2 cellular contexts compared by ENCODE assay signal in genomic region chr6:29815118-29815750, GRCh38.
TF ChIP-seq lines count a peak whose summit lies in the region.

No MANE protein-coding gene starts in this region.

TF ChIP-seq in GM23338, 12 proteins besides CTCF, POLR2A, EP300 and RAD21:
- TF ChIP-seq EZH2 (IDR thresholded peaks at IDR 0.05; ENCODE audit: low read depth, unreplicated experiment) (no peak), ZNF331 (CRISPR knock-in tag; IDR thresholded peaks at IDR 0.05; ENCODE audit: low read depth) (no peak), POLR2AphosphoS5 (IDR thresholded peaks at IDR 0.05; ENCODE audit: low read depth) (no peak), EZH2phosphoT487 (IDR thresholded peaks at IDR 0.05; ENCODE audit: unreplicated experiment) (no peak), REST (IDR thresholded peaks at IDR 0.05; ENCODE audit: unreplicated experiment) (no peak), CREB1 (CRISPR knock-in tag; IDR thresholded peaks at IDR 0.05; ENCODE audit: low read depth) (no peak), JUNB (IDR thresholded peaks at IDR 0.05; ENCODE audit: unreplicated experiment) (no peak), NANOG (IDR thresholded peaks at IDR 0.05; ENCODE audit: borderline replicate concordance) (no peak), STAT1 (IDR thresholded peaks at IDR 0.05; ENCODE audit: unreplicated experiment) (no peak), ZNF114 (CRISPR knock-in tag; IDR thresholded peaks at IDR 0.05) (no peak), ZNF462 (CRISPR knock-in tag; IDR thresholded peaks at IDR 0.05) (no peak)
- TF ChIP-seq, protein P1, sequence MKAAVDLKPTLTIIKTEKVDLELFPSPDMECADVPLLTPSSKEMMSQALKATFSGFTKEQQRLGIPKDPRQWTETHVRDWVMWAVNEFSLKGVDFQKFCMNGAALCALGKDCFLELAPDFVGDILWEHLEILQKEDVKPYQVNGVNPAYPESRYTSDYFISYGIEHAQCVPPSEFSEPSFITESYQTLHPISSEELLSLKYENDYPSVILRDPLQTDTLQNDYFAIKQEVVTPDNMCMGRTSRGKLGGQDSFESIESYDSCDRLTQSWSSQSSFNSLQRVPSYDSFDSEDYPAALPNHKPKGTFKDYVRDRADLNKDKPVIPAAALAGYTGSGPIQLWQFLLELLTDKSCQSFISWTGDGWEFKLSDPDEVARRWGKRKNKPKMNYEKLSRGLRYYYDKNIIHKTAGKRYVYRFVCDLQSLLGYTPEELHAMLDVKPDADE (IDR thresholded peaks at IDR 0.05): no peak

TF ChIP-seq in H1, 55 proteins besides CTCF, POLR2A, EP300 and RAD21:
- TF ChIP-seq POU5F1 (IDR thresholded peaks at IDR 0.05; ENCODE audit: low read depth, low read length) (no peak), SIRT6 (IDR thresholded peaks at IDR 0.05; ENCODE audit: low read length) (no peak), TAF7 (optimal IDR thresholded peaks at IDR 0.05; ENCODE audit: borderline replicate concordance, low read depth, low read length) (peak; percentile 32)
TF ChIP-seq in H1: peak in this region for 1.
